Comparison of ENCODE assay signal across 8 cellular contexts in the genomic region with DNA sequence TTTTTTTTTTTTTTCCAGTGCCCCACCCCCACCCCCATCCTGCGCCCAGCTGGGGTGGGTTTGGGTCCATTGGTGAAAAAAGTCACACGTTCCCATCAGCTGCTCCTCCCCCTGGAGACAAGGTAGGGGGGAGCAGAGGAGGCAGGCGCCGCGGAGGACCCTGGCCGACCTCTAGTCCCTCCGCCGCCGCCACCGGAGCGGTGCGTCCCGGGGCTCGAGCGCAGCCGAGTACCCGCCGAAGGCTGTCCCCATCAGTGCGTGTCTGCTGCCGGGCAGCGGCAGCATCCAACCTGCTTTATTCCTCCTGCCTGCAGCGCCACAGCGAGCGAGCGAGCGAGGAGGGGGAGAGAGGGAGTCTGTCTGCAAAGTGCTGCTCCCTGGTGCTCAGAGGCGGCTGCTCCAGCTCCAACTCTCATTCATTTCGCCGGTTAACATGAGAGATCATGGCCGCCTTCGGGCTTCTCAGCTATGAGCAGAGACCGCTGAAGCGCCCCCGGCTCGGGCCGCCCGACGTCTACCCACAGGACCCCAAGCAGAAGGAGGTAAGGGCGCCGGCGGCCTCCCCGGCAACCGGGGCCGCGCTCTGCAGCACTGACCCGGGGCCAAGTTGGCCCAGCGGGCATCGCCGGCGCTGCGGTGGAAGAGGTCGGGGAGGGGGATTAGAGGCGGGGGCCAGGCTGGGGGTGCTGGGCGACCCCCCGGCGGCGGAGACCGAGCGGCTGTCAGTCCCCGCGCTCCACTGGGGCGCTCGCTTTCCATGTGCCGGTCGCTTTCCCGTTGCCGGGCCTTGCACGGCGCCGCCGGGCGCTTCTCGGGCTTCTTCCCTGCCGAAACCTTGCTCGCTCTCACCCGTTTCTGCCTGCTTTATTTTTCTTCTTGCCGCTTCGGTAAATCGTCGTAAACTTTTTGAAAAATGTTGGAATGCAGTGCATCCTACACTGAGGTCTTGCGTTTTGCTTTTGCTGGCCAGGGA. TPM values are rescaled to one million over a fixed set of nuclear protein-coding genes. Genes with fewer than 3 reads are reported as not detected.
A peak's percentile ranks its signal among the peaks of the same experiment; 100 is the strongest.
DNase-seq lines count a peak whose midpoint lies in the region; ATAC-seq and TF ChIP-seq lines count a peak whose summit lies in the region.

No MANE protein-coding gene starts in this region.

- peaks cover 2 to 11% of the 10 kb centered on the region in 2 donors for H3K4me1 ChIP-seq in mucosa of rectum (ENCODE audit: control insufficient read depth in 2 of 2, insufficient read depth in 2 of 2, low read length in 2 of 2)

- peak overlapping the region in 1 of 2 donors; percentile 30 for H3K9ac ChIP-seq in mucosa of rectum (ENCODE audit: low read depth in 1 of 2, low read length in 2 of 2)

- intact Hi-C loops in CD14-positive monocyte (cut with micrococcal nuclease) = no loop called here

- peaks cover 0 to 9% of the 10 kb centered on the region in 2 donors for H3K36me3 Mint-ChIP-seq in CD14-positive monocyte

- H3K9me3 Mint-ChIP-seq in CD14-positive monocyte = peaks cover 0 to 12% (median 6%) of the 10 kb centered on the region in 7 donors

- no peaks in the 10 kb centered on the region for H3K9me3 ChIP-seq in mucosa of rectum (ENCODE audit: control insufficient read depth in 2 of 2, low read length in 2 of 2)

- peaks cover 47 to 64% (median 51%) of the 10 kb centered on the region in 3 donors for H3K27me3 Mint-ChIP-seq in CD14-positive monocyte (ENCODE audit: low read depth in 3 of 3)

- peak overlapping the region; percentile 89 to 96 for H3K4me3 Mint-ChIP-seq in CD14-positive monocyte

- H3K36me3 ChIP-seq in mucosa of rectum (ENCODE audit: control insufficient read depth in 2 of 2, insufficient read depth in 2 of 2, low read length in 2 of 2) = no peaks in the 10 kb centered on the region

- H3K27ac ChIP-seq in mucosa of rectum (ENCODE audit: low read depth in 2 of 2, low read length in 2 of 2) = no peak overlapping the region

- peak; percentile 67 for ATAC-seq in GM19452 (IDR thresholded peaks at IDR 0.05; ENCODE audit: unreplicated experiment)

- peaks cover 12% of the 10 kb centered on the region for H3K4me1 Mint-ChIP-seq in CD14-positive monocyte

- peak; percentile 24 for TF ChIP-seq CTCF in CD14-positive monocyte (IDR thresholded peaks at IDR 0.05)

- peaks cover 9 to 19% of the 10 kb centered on the region in 2 donors for H3K27me3 ChIP-seq in mucosa of rectum (ENCODE audit: control insufficient read depth in 2 of 2, insufficient read depth in 2 of 2, low read length in 2 of 2)

- peak overlapping the region; percentile 50 to 66 for H3K4me3 ChIP-seq in mucosa of rectum (ENCODE audit: low read length in 2 of 2)

- peak; percentile 56 for DNase-seq in CD14-positive monocyte (ENCODE audit: low spot score)
- peak; percentile 66 for DNase-seq in HK-2 (ENCODE audit: unreplicated experiment)
- DNase-seq in NCI-H82 treated with DMSO at 0.1 percent for 48 hours (lab: John Stamatoyannopoulos, UW; ENCODE audit: unreplicated experiment) = peak; percentile 22
- peak; percentile 75 for DNase-seq in activated T-cell treated with anti-CD3 and anti-CD28 coated beads for 48 hours (ENCODE audit: low read depth)
- peak; percentile 90 for DNase-seq in erythroblast (lab: John Stamatoyannopoulos, UW)
- peak; percentile 42 for DNase-seq in stimulated activated CD8-positive, alpha-beta memory T cell treated with anti-CD3 and anti-CD28 coated beads, Interleukin-4, amount 100 ng/mL, for 24 hours (ENCODE audit: low read depth)

- TF ChIP-seq POLR2A in erythroblast (IDR thresholded peaks at IDR 0.05; ENCODE audit: low read length) = peak; percentile 36

- peak overlapping the region in 1 of 7 donors; percentile 68 for H3K27ac Mint-ChIP-seq in CD14-positive monocyte

RNA-seq across cellular contexts. Expression of a gene that starts 1.3 kb away (rescaled TPM):
- under 1 TPM in 1 of 2 donors, not detected in 1; 0.29 TPM for polyA plus RNA-seq in CD14-positive monocyte

Comparison
In these comparisons a context has a peak if more than half of its experiments do, and no peak if none do; other contexts are left out.
1. DNase-seq: peak in every context shown above with its lines; median percentile 90 in erythroblast; 75 in activated T-cell treated with anti-CD3 and anti-CD28 coated beads for 48 hours; 66 in HK-2; 56 in CD14-positive monocyte; 42 in stimulated activated CD8-positive, alpha-beta memory T cell treated with anti-CD3 and anti-CD28 coated beads, Interleukin-4, amount 100 ng/mL, for 24 hours; 22 in NCI-H82 treated with DMSO at 0.1 percent for 48 hours.